In genomic region chr12:124896461-124896860, GRCh38 we compare ENCODE assay signal across 35 cellular contexts.
"Had no signal": no experiment of that assay in that cellular context is flagged by ENCODE, and none has a peak within 500 bp of the region (broad histone marks: within the 10 kb centered on the region; RNA-seq: fewer than 3 reads in every experiment).

No MANE protein-coding gene starts in this region.

- FAIRE-seq: endometrium, endothelial cell of umbilical vein had no signal

- H3K9me3 ChIP-seq: ascending aorta, breast epithelium, esophagus squamous epithelium, gastroesophageal sphincter, heart right ventricle had no signal

- H3K4me1 ChIP-seq: ascending aorta had no signal

- H2AFZ ChIP-seq: hepatocyte had no signal

- H3K36me3 ChIP-seq: ascending aorta, breast epithelium, cardiac muscle cell, esophagus squamous epithelium, gastroesophageal sphincter, heart right ventricle had no signal

- H3K4me2 ChIP-seq: hepatocyte had no signal

- H3K9me3 Mint-ChIP-seq: activated CD4-positive, alpha-beta memory T cell treated with anti-CD3 and anti-CD28 coated beads for 36 hours; activated CD4-positive, alpha-beta T cell treated with anti-CD3 and anti-CD28 coated beads, Interleukin-2, amount 10 ng/mL, durations not matched to agents 24 days and 14 days; activated naive CD4-positive, alpha-beta T cell treated with anti-CD3 and anti-CD28 coated beads, Interleukin-2, amount 10 ng/mL, durations not matched to agents 7 days and 5 days; activated naive CD4-positive, alpha-beta T cell treated with anti-CD3 and anti-CD28 coated beads, Interleukin-2, amount 50 U/mL, for 72 hours; activated naive CD8-positive, alpha-beta T cell treated with anti-CD3 and anti-CD28 coated beads, Interleukin-2, amount 10 ng/mL, durations not matched to agents 7 days and 5 days; activated T-helper 1 cell treated with anti-CD3 and anti-CD28 coated beads, Interleukin-12 subunit alpha, Interleukin-12 subunit beta, Interleukin-2, Interleukin-4 antibody, amounts not matched to agents 30 ng/mL and 10 ng/mL and 1 ng/mL, durations not matched to agents 14 hours and 24 hours and 36 hours; T-helper 2 cell treated with Interferon-gamma antibody and Interleukin-4, amounts not matched to agents 5 μg/mL and 100 μg/mL, for 36 hours had no signal

- H3K27me3 ChIP-seq: ascending aorta, breast epithelium, cardiac muscle cell, esophagus squamous epithelium, gastroesophageal sphincter, heart right ventricle, hepatocyte had no signal

- H3K4me3 Mint-ChIP-seq: activated CD4-positive, alpha-beta memory T cell treated with anti-CD3 and anti-CD28 coated beads for 36 hours; activated CD4-positive, alpha-beta T cell treated with anti-CD3 and anti-CD28 coated beads for 36 hours; activated CD4-positive, alpha-beta T cell treated with anti-CD3 and anti-CD28 coated beads, Interleukin-2, amount 10 ng/mL, durations not matched to agents 24 days and 14 days; activated CD8-positive, alpha-beta memory T cell treated with anti-CD3 and anti-CD28 coated beads, Interleukin-2, amount 10 ng/mL, durations not matched to agents 7 days and 5 days; activated CD8-positive, alpha-beta T cell treated with anti-CD3 and anti-CD28 coated beads, Interleukin-2, amount 10 ng/mL, durations not matched to agents 7 days and 5 days; activated naive CD4-positive, alpha-beta T cell treated with anti-CD3 and anti-CD28 coated beads, Interleukin-2, amount 10 ng/mL, durations not matched to agents 7 days and 5 days; activated naive CD8-positive, alpha-beta T cell treated with anti-CD3 and anti-CD28 coated beads, Interleukin-2, amount 10 ng/mL, durations not matched to agents 7 days and 5 days; activated T-helper 1 cell treated with anti-CD3 and anti-CD28 coated beads, Interleukin-12 subunit alpha, Interleukin-12 subunit beta, Interleukin-2, Interleukin-4 antibody, amounts not matched to agents 30 ng/mL and 10 ng/mL and 1 ng/mL, durations not matched to agents 14 hours and 24 hours and 36 hours; brain; T-helper 17 cell; T-helper 2 cell treated with Interferon-gamma antibody and Interleukin-4, amounts not matched to agents 5 μg/mL and 100 μg/mL, for 36 hours had no signal

- H3K27ac ChIP-seq: ascending aorta, breast epithelium, cardiac muscle cell, coronary artery, epithelial cell of prostate, esophagus squamous epithelium, gastroesophageal sphincter, heart right ventricle, hepatocyte had no signal

- H3K79me2 ChIP-seq: hepatocyte had no signal

- DNase-seq: activated CD4-positive, alpha-beta memory T cell treated with anti-CD3 and anti-CD28 coated beads for 36 hours; activated CD4-positive, alpha-beta T cell treated with anti-CD3 and anti-CD28 coated beads for 36 hours; activated CD4-positive, alpha-beta T cell treated with anti-CD3 and anti-CD28 coated beads, Interleukin-2, amount 10 ng/mL, durations not matched to agents 24 days and 14 days; activated CD4-positive, CD25-positive, alpha-beta regulatory T cell; activated CD4-positive, CD25-positive, alpha-beta regulatory T cell treated with anti-CD3 and anti-CD28 coated beads, Interleukin-2, amount 50 U/mL, for 72 hours; activated CD8-positive, alpha-beta memory T cell treated with anti-CD3 and anti-CD28 coated beads, Interleukin-2, amount 10 ng/mL, durations not matched to agents 7 days and 5 days; activated CD8-positive, alpha-beta memory T cell treated with anti-CD3 and anti-CD28 coated beads, Interleukin-2, amount 50 U/mL, for 4 hours; activated CD8-positive, alpha-beta T cell treated with anti-CD3 and anti-CD28 coated beads, Interleukin-2, amount 10 ng/mL, durations not matched to agents 7 days and 5 days; activated gamma-delta T cell; activated naive CD4-positive, alpha-beta T cell; activated naive CD4-positive, alpha-beta T cell treated with anti-CD3 and anti-CD28 coated beads, Interleukin-2, amount 10 ng/mL, durations not matched to agents 7 days and 5 days; activated naive CD8-positive, alpha-beta T cell treated with anti-CD3 and anti-CD28 coated beads, Interleukin-2, amount 10 ng/mL, durations not matched to agents 7 days and 5 days; activated T-cell treated with anti-CD3 and anti-CD28 coated beads, Interleukin-2, amount 50 U/mL, for 1 hour; activated T-cell treated with anti-CD3 and anti-CD28 coated beads, Interleukin-2, amount 50 U/mL, for 48 hours; central memory CD4-positive, alpha-beta T cell; dermis blood vessel endothelial cell; effector CD8-positive, alpha-beta T cell; esophagus squamous epithelium; foreskin melanocyte; heart right ventricle; T-helper 17 cell; T1000 had no signal

- H3K36me3 Mint-ChIP-seq: activated CD4-positive, alpha-beta memory T cell treated with anti-CD3 and anti-CD28 coated beads for 36 hours; activated CD8-positive, alpha-beta memory T cell treated with anti-CD3 and anti-CD28 coated beads, Interleukin-2, amount 10 ng/mL, durations not matched to agents 7 days and 5 days; activated naive CD4-positive, alpha-beta T cell treated with anti-CD3 and anti-CD28 coated beads, Interleukin-2, amount 10 ng/mL, durations not matched to agents 7 days and 5 days; activated naive CD4-positive, alpha-beta T cell treated with anti-CD3 and anti-CD28 coated beads, Interleukin-2, amount 50 U/mL, for 72 hours; activated naive CD8-positive, alpha-beta T cell treated with anti-CD3 and anti-CD28 coated beads, Interleukin-2, amount 10 ng/mL, durations not matched to agents 7 days and 5 days; brain had no signal

- H3K27ac Mint-ChIP-seq: activated CD4-positive, alpha-beta memory T cell treated with anti-CD3 and anti-CD28 coated beads for 36 hours; activated CD4-positive, alpha-beta T cell treated with anti-CD3 and anti-CD28 coated beads for 36 hours; activated CD4-positive, alpha-beta T cell treated with anti-CD3 and anti-CD28 coated beads, Interleukin-2, amount 10 ng/mL, durations not matched to agents 24 days and 14 days; activated CD8-positive, alpha-beta memory T cell treated with anti-CD3 and anti-CD28 coated beads, Interleukin-2, amount 10 ng/mL, durations not matched to agents 7 days and 5 days; activated CD8-positive, alpha-beta T cell treated with anti-CD3 and anti-CD28 coated beads, Interleukin-2, amount 10 ng/mL, durations not matched to agents 7 days and 5 days; activated naive CD4-positive, alpha-beta T cell treated with anti-CD3 and anti-CD28 coated beads, Interleukin-2, amount 10 ng/mL, durations not matched to agents 7 days and 5 days; activated naive CD4-positive, alpha-beta T cell treated with anti-CD3 and anti-CD28 coated beads, Interleukin-2, amount 50 U/mL, for 72 hours; activated naive CD8-positive, alpha-beta T cell treated with anti-CD3 and anti-CD28 coated beads, Interleukin-2, amount 10 ng/mL, durations not matched to agents 7 days and 5 days; activated T-helper 1 cell treated with anti-CD3 and anti-CD28 coated beads, Interleukin-12 subunit alpha, Interleukin-12 subunit beta, Interleukin-2, Interleukin-4 antibody, amounts not matched to agents 30 ng/mL and 10 ng/mL and 1 ng/mL, durations not matched to agents 14 hours and 24 hours and 36 hours; brain; T-helper 17 cell; T-helper 2 cell treated with Interferon-gamma antibody and Interleukin-4, amounts not matched to agents 5 μg/mL and 100 μg/mL, for 36 hours had no signal

- H3K4me3 ChIP-seq: ascending aorta, breast epithelium, cardiac muscle cell, coronary artery, esophagus squamous epithelium, gastroesophageal sphincter, heart right ventricle, hepatocyte had no signal

- ATAC-seq: activated CD4-positive, alpha-beta T cell treated with anti-CD3 and anti-CD28 coated beads for 36 hours; activated CD8-positive, alpha-beta memory T cell treated with anti-CD3 and anti-CD28 coated beads, Interleukin-2, amount 10 ng/mL, durations not matched to agents 7 days and 5 days; activated CD8-positive, alpha-beta T cell treated with anti-CD3 and anti-CD28 coated beads, Interleukin-2, amount 10 ng/mL, durations not matched to agents 7 days and 5 days; activated naive CD4-positive, alpha-beta T cell treated with anti-CD3 and anti-CD28 coated beads, Interleukin-2, amount 50 U/mL, for 72 hours; gastroesophageal sphincter; heart right ventricle; T-helper 17 cell had no signal

- H3K27me3 Mint-ChIP-seq: activated CD4-positive, alpha-beta memory T cell treated with anti-CD3 and anti-CD28 coated beads for 36 hours; activated CD4-positive, alpha-beta T cell treated with anti-CD3 and anti-CD28 coated beads for 36 hours; activated CD8-positive, alpha-beta memory T cell treated with anti-CD3 and anti-CD28 coated beads, Interleukin-2, amount 10 ng/mL, durations not matched to agents 7 days and 5 days; T-helper 17 cell had no signal
